ENCODE assay signal across 1 cellular context in the genomic region with DNA sequence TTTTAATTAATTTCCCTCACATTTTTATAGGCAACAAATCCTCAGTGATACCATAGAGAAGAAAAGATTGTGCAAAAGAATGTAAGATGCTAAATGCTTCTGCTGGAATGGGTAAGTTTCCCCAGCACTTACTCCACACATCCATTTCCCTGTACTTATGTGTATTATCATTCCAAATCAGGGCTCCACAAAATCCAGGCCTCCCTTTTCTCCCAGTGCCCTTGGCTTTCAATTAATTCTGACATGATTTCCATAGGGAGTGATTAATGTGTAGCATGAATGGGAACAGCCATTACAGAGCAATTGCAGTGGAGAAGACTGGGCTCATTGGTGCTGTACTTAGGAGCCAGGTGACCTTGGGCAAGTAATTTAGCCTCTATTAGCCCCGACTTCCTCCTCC.
TF ChIP-seq lines count a peak whose summit lies in the region.

No MANE protein-coding gene starts in this region.

TF ChIP-seq in HCT116, 20 proteins besides CTCF, POLR2A, EP300 and RAD21 (continued from another document):
- TF ChIP-seq, protein P1, sequence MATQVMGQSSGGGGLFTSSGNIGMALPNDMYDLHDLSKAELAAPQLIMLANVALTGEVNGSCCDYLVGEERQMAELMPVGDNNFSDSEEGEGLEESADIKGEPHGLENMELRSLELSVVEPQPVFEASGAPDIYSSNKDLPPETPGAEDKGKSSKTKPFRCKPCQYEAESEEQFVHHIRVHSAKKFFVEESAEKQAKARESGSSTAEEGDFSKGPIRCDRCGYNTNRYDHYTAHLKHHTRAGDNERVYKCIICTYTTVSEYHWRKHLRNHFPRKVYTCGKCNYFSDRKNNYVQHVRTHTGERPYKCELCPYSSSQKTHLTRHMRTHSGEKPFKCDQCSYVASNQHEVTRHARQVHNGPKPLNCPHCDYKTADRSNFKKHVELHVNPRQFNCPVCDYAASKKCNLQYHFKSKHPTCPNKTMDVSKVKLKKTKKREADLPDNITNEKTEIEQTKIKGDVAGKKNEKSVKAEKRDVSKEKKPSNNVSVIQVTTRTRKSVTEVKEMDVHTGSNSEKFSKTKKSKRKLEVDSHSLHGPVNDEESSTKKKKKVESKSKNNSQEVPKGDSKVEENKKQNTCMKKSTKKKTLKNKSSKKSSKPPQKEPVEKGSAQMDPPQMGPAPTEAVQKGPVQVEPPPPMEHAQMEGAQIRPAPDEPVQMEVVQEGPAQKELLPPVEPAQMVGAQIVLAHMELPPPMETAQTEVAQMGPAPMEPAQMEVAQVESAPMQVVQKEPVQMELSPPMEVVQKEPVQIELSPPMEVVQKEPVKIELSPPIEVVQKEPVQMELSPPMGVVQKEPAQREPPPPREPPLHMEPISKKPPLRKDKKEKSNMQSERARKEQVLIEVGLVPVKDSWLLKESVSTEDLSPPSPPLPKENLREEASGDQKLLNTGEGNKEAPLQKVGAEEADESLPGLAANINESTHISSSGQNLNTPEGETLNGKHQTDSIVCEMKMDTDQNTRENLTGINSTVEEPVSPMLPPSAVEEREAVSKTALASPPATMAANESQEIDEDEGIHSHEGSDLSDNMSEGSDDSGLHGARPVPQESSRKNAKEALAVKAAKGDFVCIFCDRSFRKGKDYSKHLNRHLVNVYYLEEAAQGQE (IDR thresholded peaks at IDR 0.05; ENCODE audit: low read depth): no peak
TF ChIP-seq in HCT116: peak in this region for 0.
